In the genomic region with DNA sequence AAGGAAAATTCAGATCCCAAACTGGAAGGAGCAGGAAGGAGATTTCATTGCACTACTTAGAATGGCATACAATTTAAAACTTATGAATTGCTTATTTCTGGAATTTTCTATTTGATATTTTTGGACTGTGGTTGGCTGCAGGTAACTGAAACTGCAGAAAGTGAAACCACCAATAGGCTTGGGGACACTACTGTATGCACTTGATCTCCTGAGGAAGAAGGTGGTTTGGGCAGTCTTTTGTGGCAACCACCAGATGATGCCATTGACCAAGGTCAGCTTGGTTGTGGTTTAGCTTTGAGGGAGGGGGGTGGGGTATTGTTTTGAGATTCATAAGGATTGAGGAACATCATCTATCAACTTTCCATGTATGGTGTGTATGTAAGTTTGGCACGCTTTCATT, we compare ENCODE assay signal across 24 cellular contexts.
"Had no signal": no experiment of that assay in that cellular context is flagged by ENCODE, and none has a peak within 500 bp of the region (broad histone marks: within the 10 kb centered on the region; RNA-seq: fewer than 3 reads in every experiment).

No MANE protein-coding gene starts in this region.

- H3K4me1 ChIP-seq: left ventricle myocardium inferior, parathyroid adenoma, right atrium auricular region, right lobe of liver, tibial nerve, vagina had no signal

- H3K27ac ChIP-seq: left ventricle myocardium inferior, parathyroid adenoma, right atrium auricular region, right lobe of liver, tibial nerve, vagina had no signal

- H3K4me1 Mint-ChIP-seq: naive thymus-derived CD8-positive, alpha-beta T cell; nephron; neural crest cell; stimulated activated memory B cell treated with anti-CD40 and anti-IgM and Interleukin-4, amounts not matched to agents 10 μg/mL and 1 μg/mL and 100 μg/mL, for 72 hours; stimulated activated naive CD8-positive, alpha-beta T cell treated with anti-CD3 and anti-CD28 coated beads, Interleukin-15, amount 100 ng/mL, for 72 hours had no signal

- H3K27me3 ChIP-seq: right atrium auricular region, right lobe of liver, tibial nerve, vagina had no signal

- ATAC-seq: mucosa of descending colon; naive thymus-derived CD8-positive, alpha-beta T cell; right lobe of liver; stimulated activated memory B cell treated with anti-CD40 and anti-IgM and Interleukin-4, amounts not matched to agents 10 μg/mL and 1 μg/mL and 100 μg/mL, for 72 hours; stimulated activated naive CD8-positive, alpha-beta T cell treated with anti-CD3 and anti-CD28 coated beads, Interleukin-15, amount 100 ng/mL, for 72 hours had no signal

- H3K4me3 ChIP-seq: left ventricle myocardium inferior, lung, mucosa of descending colon, right atrium auricular region, right lobe of liver, smooth muscle cell, tibial nerve, vagina had no signal

- DNase-seq: islet precursor cell; left ventricle myocardium inferior; midbrain; mucosa of descending colon; naive thymus-derived CD8-positive, alpha-beta T cell; nucleus accumbens; right lobe of liver; stimulated activated CD4-positive, alpha-beta T cell treated with anti-CD3 and anti-CD28 coated beads, Interleukin-1b, Interleukin-23, amount 100 ng/mL, for 48 hours; stimulated activated CD4-positive, alpha-beta T cell treated with anti-CD3 and anti-CD28 coated beads, Interleukin-2, amount 100 ng/mL, for 48 hours; stimulated activated CD4-positive, alpha-beta T cell treated with anti-CD3 and anti-CD28 coated beads, Interleukin-4, amount 100 ng/mL, for 4 hours; stimulated activated CD8-positive, alpha-beta memory T cell treated with anti-CD3 and anti-CD28 coated beads, Interleukin-4, amount 100 ng/mL, for 48 hours; stimulated activated naive CD4-positive, alpha-beta T cell treated with Interleukin-2 at 50 U/mL for 16 hours; stimulated activated naive CD8-positive, alpha-beta T cell treated with anti-CD3 and anti-CD28 coated beads, Interleukin-15, amount 100 ng/mL, for 72 hours; substantia nigra had no signal

- H3K36me3 Mint-ChIP-seq: naive thymus-derived CD8-positive, alpha-beta T cell; stimulated activated memory B cell treated with anti-CD40 and anti-IgM and Interleukin-4, amounts not matched to agents 10 μg/mL and 1 μg/mL and 100 μg/mL, for 72 hours; type B pancreatic cell had no signal

- H3K9ac ChIP-seq: parathyroid adenoma had no signal

- H3K36me3 ChIP-seq: left ventricle myocardium inferior, right atrium auricular region, right lobe of liver, tibial nerve, vagina had no signal

- H3K9me3 Mint-ChIP-seq: nephron; stimulated activated memory B cell treated with anti-CD40 and anti-IgM and Interleukin-4, amounts not matched to agents 10 μg/mL and 1 μg/mL and 100 μg/mL, for 72 hours; stimulated activated naive CD8-positive, alpha-beta T cell treated with anti-CD3 and anti-CD28 coated beads, Interleukin-15, amount 100 ng/mL, for 72 hours; type B pancreatic cell had no signal

- H3K27me3 Mint-ChIP-seq: stimulated activated memory B cell treated with anti-CD40 and anti-IgM and Interleukin-4, amounts not matched to agents 10 μg/mL and 1 μg/mL and 100 μg/mL, for 72 hours; stimulated activated naive CD8-positive, alpha-beta T cell treated with anti-CD3 and anti-CD28 coated beads, Interleukin-15, amount 100 ng/mL, for 72 hours; type B pancreatic cell had no signal

- H2AFZ ChIP-seq: parathyroid adenoma had no signal

- H3K4me3 Mint-ChIP-seq: naive thymus-derived CD8-positive, alpha-beta T cell; nephron; neural crest cell; stimulated activated memory B cell treated with anti-CD40 and anti-IgM and Interleukin-4, amounts not matched to agents 10 μg/mL and 1 μg/mL and 100 μg/mL, for 72 hours; stimulated activated naive CD8-positive, alpha-beta T cell treated with anti-CD3 and anti-CD28 coated beads, Interleukin-15, amount 100 ng/mL, for 72 hours; type B pancreatic cell had no signal

- H3K4me2 ChIP-seq: smooth muscle cell had no signal

- H3K79me2 ChIP-seq: parathyroid adenoma had no signal

- H3K27ac Mint-ChIP-seq: naive thymus-derived CD8-positive, alpha-beta T cell; nephron; stimulated activated memory B cell treated with anti-CD40 and anti-IgM and Interleukin-4, amounts not matched to agents 10 μg/mL and 1 μg/mL and 100 μg/mL, for 72 hours; stimulated activated naive CD8-positive, alpha-beta T cell treated with anti-CD3 and anti-CD28 coated beads, Interleukin-15, amount 100 ng/mL, for 72 hours; type B pancreatic cell had no signal

- H3K9me3 ChIP-seq: left ventricle myocardium inferior, mucosa of descending colon, right atrium auricular region, right lobe of liver, tibial nerve, vagina had no signal
